2 cellular contexts compared by ENCODE assay signal in genomic region chr19:43839139-43839538, GRCh38.
A peak's percentile ranks its signal among the peaks of the same experiment; 100 is the strongest.
TF ChIP-seq lines count a peak whose summit lies in the region.

No MANE protein-coding gene starts in this region.

TF ChIP-seq in HEK293, 187 proteins besides CTCF, POLR2A, EP300 and RAD21:
- TF ChIP-seq ZNF558 (tag by site-specific recombination; IDR thresholded peaks at IDR 0.05) = peak; percentile 94
- peak; percentile 82; the same call in 1 of the 2 replicates for TF ChIP-seq ZNF211 (tag by site-specific recombination; IDR thresholded peaks at IDR 0.05; ENCODE audit: low read depth)
- peak; percentile 73 for TF ChIP-seq TRIM28 (IDR thresholded peaks at IDR 0.05; ENCODE audit: borderline replicate concordance, low read length)
- TF ChIP-seq ZNF585B (tag by site-specific recombination; IDR thresholded peaks at IDR 0.05) = 0 out of 2 replicates have a peak, but pooled peaks have one; percentile 9
- peak; percentile 8 for TF ChIP-seq ZNF510 (tag by site-specific recombination; IDR thresholded peaks at IDR 0.05; ENCODE audit: insufficient replicate concordance)
- TF ChIP-seq ZNF626 (tag by site-specific recombination; IDR thresholded peaks at IDR 0.05) = 0 out of 2 replicates have a peak, but pooled peaks have one; percentile 30
- no peak for TF ChIP-seq ZNF214 (tag by site-specific recombination; IDR thresholded peaks at IDR 0.05; ENCODE audit: borderline replicate concordance)
- peak; percentile 67; the same call in 1 of the 2 replicates for TF ChIP-seq ZNF280D (tag by site-specific recombination; IDR thresholded peaks at IDR 0.05)
- TF ChIP-seq ZNF26 (tag by site-specific recombination; IDR thresholded peaks at IDR 0.05) = 0 out of 2 replicates have a peak, but pooled peaks have one; percentile 23
- peak; percentile 91 for TF ChIP-seq ZNF362 (tag by site-specific recombination; IDR thresholded peaks at IDR 0.05)
- peak; percentile 97 for TF ChIP-seq SETDB1 (IDR thresholded peaks at IDR 0.05; ENCODE audit: insufficient read length, low read length)
- TF ChIP-seq PRDM1 (tag by site-specific recombination; IDR thresholded peaks at IDR 0.05) = peak; percentile 47; the same call in 1 of the 2 replicates
- TF ChIP-seq HOXC10 (CRISPR knock-in tag; IDR thresholded peaks at IDR 0.05) = no peak
- TF ChIP-seq ZNF248 (tag by site-specific recombination; IDR thresholded peaks at IDR 0.05) = 0 out of 2 replicates have a peak, but pooled peaks have one; percentile 32
- TF ChIP-seq KLF17 (tag by site-specific recombination; IDR thresholded peaks at IDR 0.05) = no peak

TF ChIP-seq in GM12878, 131 proteins besides CTCF, POLR2A, EP300 and RAD21:
- 0 out of 2 replicates have a peak, but pooled peaks have one; percentile 19 for TF ChIP-seq CBX5 (IDR thresholded peaks at IDR 0.05; ENCODE audit: low read depth)
- no peak for TF ChIP-seq CBX3 (IDR thresholded peaks at IDR 0.05; ENCODE audit: borderline replicate concordance, low read depth)
- TF ChIP-seq RELA (IDR thresholded peaks at IDR 0.05; ENCODE audit: borderline replicate concordance, partially characterized antibody) = no peak
TF ChIP-seq in GM12878: peak in this region for 1.
